ENCODE assay signal across 30 cellular contexts in the genomic region with DNA sequence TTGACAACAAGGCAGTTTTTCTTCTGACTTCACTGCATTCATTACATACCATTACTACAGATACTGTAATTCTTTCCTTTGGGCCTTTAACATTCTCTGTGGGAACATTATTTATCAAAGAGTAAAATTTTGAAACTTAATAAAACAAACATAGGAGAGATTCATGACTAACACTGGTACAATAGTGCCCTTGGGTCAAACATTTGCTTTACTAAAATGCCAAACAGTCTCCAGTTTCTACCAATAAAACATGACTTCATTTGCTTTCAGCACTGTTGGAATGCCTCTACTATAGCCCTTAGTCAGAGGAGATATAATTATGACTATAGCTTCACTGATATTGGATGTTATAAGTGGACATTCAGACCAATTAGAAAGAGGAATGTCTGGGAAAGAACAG.
"Had no signal": no experiment of that assay in that cellular context is flagged by ENCODE, and none has a peak within 500 bp of the region (broad histone marks: within the 10 kb centered on the region; RNA-seq: fewer than 3 reads in every experiment).

No MANE protein-coding gene starts in this region.

- H3K9me3 ChIP-seq: adrenal gland, esophagus muscularis mucosa, gastroesophageal sphincter, psoas muscle, right atrium auricular region, stomach, thyroid gland, upper lobe of left lung, vagina had no signal

- H3K4me1 ChIP-seq: adrenal gland, gastroesophageal sphincter, parathyroid adenoma, psoas muscle, right atrium auricular region, stomach, thyroid gland, upper lobe of left lung, vagina had no signal

- H3K27ac ChIP-seq: adrenal gland, esophagus muscularis mucosa, gastroesophageal sphincter, parathyroid adenoma, psoas muscle, right atrium auricular region, stomach, thyroid gland, upper lobe of left lung, vagina had no signal

- H3K9ac ChIP-seq: parathyroid adenoma had no signal

- H2AFZ ChIP-seq: parathyroid adenoma had no signal

- H3K79me2 ChIP-seq: parathyroid adenoma had no signal

- H3K27me3 ChIP-seq: adrenal gland, esophagus muscularis mucosa, gastroesophageal sphincter, right atrium auricular region, stomach, thyroid gland, upper lobe of left lung, vagina had no signal

- ATAC-seq: gastroesophageal sphincter; left colon; naive thymus-derived CD4-positive, alpha-beta T cell; psoas muscle; stimulated activated naive B cell treated with anti-CD40 and anti-IgM and Interleukin-4, amounts not matched to agents 10 μg/mL and 1 μg/mL and 100 μg/mL, for 72 hours; T-cell had no signal

- DNase-seq: activated CD4-positive, alpha-beta T cell treated with anti-CD3 and anti-CD28 coated beads for 4 hours; activated CD4-positive, alpha-beta T cell treated with anti-CD3 and anti-CD28 coated beads, Interleukin-2, amount 50 U/mL, for 48 hours; activated CD8-positive, alpha-beta memory T cell treated with anti-CD3 and anti-CD28 coated beads for 24 hours; activated effector memory CD4-positive, alpha-beta T cell treated with anti-CD3 and anti-CD28 coated beads, Interleukin-2, amount 50 U/mL, for 16 hours; activated naive CD4-positive, alpha-beta T cell treated with anti-CD3 and anti-CD28 coated beads for 36 hours; activated naive CD8-positive, alpha-beta T cell treated with anti-CD3 and anti-CD28 coated beads for 36 hours; adrenal gland; aorta; dermis blood vessel endothelial cell; effector CD4-positive, alpha-beta T cell; head of caudate nucleus; hippocampal formation; kidney; left colon; midbrain; naive thymus-derived CD4-positive, alpha-beta T cell; nucleus accumbens; psoas muscle; stimulated activated CD4-positive, alpha-beta T cell treated with anti-CD3 and anti-CD28 coated beads, Interleukin-15, amount 100 ng/mL, for 24 hours; stimulated activated CD4-positive, alpha-beta T cell treated with anti-CD3 and anti-CD28 coated beads, Interleukin-2, amount 100 ng/mL, for 24 hours; stimulated activated naive B cell treated with anti-CD40 and anti-IgM and Interleukin-4, amounts not matched to agents 10 μg/mL and 1 μg/mL and 100 μg/mL, for 72 hours; stomach; T-cell; thyroid gland; upper lobe of left lung had no signal

- H3K36me3 ChIP-seq: adrenal gland, esophagus muscularis mucosa, gastroesophageal sphincter, right atrium auricular region, stomach, thyroid gland, upper lobe of left lung, vagina had no signal

- H3K4me3 ChIP-seq: adrenal gland, esophagus muscularis mucosa, gastroesophageal sphincter, psoas muscle, right atrium auricular region, stomach, thyroid gland, upper lobe of left lung, vagina had no signal
